In the genomic region with DNA sequence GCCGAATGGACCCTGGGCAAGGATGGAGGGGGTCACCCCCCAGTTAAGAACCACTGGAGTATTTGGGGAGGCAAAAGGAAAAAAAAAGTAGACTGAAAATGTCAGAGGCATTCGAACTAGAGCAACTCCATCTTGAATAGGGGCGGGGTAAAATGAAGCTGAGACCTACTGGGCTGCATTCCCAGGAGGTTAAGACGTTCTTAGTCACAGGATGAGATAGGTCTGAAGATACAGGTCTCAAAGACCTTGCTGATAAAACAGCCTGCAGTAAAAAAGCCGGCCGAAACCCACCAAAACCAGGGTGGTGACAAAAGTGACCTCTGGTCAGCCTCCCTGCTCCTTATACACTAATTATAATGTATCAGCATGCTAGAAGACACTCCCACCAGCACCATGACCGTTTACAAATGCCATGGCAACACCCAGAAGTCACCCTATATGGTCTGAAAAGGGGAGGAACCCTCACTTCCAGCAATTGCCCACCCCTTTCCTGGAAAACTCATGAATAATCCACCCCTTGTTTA, we compare ENCODE assay signal across 1 cellular context.
TF ChIP-seq lines count a peak whose summit lies in the region.

No MANE protein-coding gene starts in this region.

TF ChIP-seq in K562, 482 proteins besides CTCF, POLR2A, EP300 and RAD21 (continued from another document and continues in another):
- TF ChIP-seq, protein P1, sequence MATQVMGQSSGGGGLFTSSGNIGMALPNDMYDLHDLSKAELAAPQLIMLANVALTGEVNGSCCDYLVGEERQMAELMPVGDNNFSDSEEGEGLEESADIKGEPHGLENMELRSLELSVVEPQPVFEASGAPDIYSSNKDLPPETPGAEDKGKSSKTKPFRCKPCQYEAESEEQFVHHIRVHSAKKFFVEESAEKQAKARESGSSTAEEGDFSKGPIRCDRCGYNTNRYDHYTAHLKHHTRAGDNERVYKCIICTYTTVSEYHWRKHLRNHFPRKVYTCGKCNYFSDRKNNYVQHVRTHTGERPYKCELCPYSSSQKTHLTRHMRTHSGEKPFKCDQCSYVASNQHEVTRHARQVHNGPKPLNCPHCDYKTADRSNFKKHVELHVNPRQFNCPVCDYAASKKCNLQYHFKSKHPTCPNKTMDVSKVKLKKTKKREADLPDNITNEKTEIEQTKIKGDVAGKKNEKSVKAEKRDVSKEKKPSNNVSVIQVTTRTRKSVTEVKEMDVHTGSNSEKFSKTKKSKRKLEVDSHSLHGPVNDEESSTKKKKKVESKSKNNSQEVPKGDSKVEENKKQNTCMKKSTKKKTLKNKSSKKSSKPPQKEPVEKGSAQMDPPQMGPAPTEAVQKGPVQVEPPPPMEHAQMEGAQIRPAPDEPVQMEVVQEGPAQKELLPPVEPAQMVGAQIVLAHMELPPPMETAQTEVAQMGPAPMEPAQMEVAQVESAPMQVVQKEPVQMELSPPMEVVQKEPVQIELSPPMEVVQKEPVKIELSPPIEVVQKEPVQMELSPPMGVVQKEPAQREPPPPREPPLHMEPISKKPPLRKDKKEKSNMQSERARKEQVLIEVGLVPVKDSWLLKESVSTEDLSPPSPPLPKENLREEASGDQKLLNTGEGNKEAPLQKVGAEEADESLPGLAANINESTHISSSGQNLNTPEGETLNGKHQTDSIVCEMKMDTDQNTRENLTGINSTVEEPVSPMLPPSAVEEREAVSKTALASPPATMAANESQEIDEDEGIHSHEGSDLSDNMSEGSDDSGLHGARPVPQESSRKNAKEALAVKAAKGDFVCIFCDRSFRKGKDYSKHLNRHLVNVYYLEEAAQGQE (CRISPR knock-in tag; IDR thresholded peaks at IDR 0.05; ENCODE audit: low read depth) = no peak
- TF ChIP-seq GABPB2 (CRISPR knock-in tag; conservative IDR thresholded peaks at IDR 0.05) (no peak), PHF21A (IDR thresholded peaks at IDR 0.05; ENCODE audit: borderline replicate concordance, low read depth) (no peak), IRF1 (CRISPR knock-in tag; IDR thresholded peaks at IDR 0.05; ENCODE audit: borderline replicate concordance) (no peak), ZNF77 (CRISPR knock-in tag; IDR thresholded peaks at IDR 0.05) (no peak), PURB (CRISPR knock-in tag; IDR thresholded peaks at IDR 0.05; ENCODE audit: low read depth) (no peak), CTBP1 (IDR thresholded peaks at IDR 0.05; ENCODE audit: borderline replicate concordance) (no peak), MEF2D (tag; conservative IDR thresholded peaks at IDR 0.05; ENCODE audit: low read depth) (peak; percentile 68; the same call in 1 of the 2 replicates), ZNF696 (CRISPR knock-in tag; conservative IDR thresholded peaks at IDR 0.05) (no peak), ZSCAN32 (CRISPR knock-in tag; IDR thresholded peaks at IDR 0.05) (0 out of 2 replicates have a peak, but pooled peaks have one; percentile 35), CBX2 (IDR thresholded peaks at IDR 0.05; ENCODE audit: insufficient read depth, low read length, poor library complexity, severe bottlenecking) (no peak), FOXK2 (conservative IDR thresholded peaks at IDR 0.05 in 1 of 2, IDR thresholded peaks at IDR 0.05 in 1 of 2; ENCODE audit: low read depth in 2 of 2) (no peak), CREB3L1 (IDR thresholded peaks at IDR 0.05; ENCODE audit: borderline replicate concordance, low read depth) (no peak), RBM14 (IDR thresholded peaks at IDR 0.05; ENCODE audit: borderline replicate concordance, insufficient read depth, low read depth, low read length) (no peak), GATA2 (CRISPR knock-in tag; IDR thresholded peaks at IDR 0.05) (no peak), WHSC1 (IDR thresholded peaks at IDR 0.05; ENCODE audit: low read length) (no peak), ZNF280B (CRISPR knock-in tag; IDR thresholded peaks at IDR 0.05) (no peak), PHB2 (IDR thresholded peaks at IDR 0.05; ENCODE audit: low read depth) (no peak), FOSL1 (tag; conservative IDR thresholded peaks at IDR 0.05) (peak; percentile 72), ZNF707 (CRISPR knock-in tag; conservative IDR thresholded peaks at IDR 0.05) (no peak), OTX1 (CRISPR knock-in tag; IDR thresholded peaks at IDR 0.05) (peak; percentile 41; the same call in 1 of the 2 replicates), MYNN (IDR thresholded peaks at IDR 0.05) (no peak), MYNN (CRISPR knock-in tag; IDR thresholded peaks at IDR 0.05) (no peak), FOXP1 (CRISPR knock-in tag; IDR thresholded peaks at IDR 0.05) (no peak)
- TF ChIP-seq, protein P2, sequence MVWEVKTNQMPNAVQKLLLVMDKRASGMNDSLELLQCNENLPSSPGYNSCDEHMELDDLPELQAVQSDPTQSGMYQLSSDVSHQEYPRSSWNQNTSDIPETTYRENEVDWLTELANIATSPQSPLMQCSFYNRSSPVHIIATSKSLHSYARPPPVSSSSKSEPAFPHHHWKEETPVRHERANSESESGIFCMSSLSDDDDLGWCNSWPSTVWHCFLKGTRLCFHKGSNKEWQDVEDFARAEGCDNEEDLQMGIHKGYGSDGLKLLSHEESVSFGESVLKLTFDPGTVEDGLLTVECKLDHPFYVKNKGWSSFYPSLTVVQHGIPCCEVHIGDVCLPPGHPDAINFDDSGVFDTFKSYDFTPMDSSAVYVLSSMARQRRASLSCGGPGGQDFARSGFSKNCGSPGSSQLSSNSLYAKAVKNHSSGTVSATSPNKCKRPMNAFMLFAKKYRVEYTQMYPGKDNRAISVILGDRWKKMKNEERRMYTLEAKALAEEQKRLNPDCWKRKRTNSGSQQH (CRISPR knock-in tag; IDR thresholded peaks at IDR 0.05) = peak; percentile 59; the same call in 1 of the 2 replicates
- TF ChIP-seq, protein P3, sequence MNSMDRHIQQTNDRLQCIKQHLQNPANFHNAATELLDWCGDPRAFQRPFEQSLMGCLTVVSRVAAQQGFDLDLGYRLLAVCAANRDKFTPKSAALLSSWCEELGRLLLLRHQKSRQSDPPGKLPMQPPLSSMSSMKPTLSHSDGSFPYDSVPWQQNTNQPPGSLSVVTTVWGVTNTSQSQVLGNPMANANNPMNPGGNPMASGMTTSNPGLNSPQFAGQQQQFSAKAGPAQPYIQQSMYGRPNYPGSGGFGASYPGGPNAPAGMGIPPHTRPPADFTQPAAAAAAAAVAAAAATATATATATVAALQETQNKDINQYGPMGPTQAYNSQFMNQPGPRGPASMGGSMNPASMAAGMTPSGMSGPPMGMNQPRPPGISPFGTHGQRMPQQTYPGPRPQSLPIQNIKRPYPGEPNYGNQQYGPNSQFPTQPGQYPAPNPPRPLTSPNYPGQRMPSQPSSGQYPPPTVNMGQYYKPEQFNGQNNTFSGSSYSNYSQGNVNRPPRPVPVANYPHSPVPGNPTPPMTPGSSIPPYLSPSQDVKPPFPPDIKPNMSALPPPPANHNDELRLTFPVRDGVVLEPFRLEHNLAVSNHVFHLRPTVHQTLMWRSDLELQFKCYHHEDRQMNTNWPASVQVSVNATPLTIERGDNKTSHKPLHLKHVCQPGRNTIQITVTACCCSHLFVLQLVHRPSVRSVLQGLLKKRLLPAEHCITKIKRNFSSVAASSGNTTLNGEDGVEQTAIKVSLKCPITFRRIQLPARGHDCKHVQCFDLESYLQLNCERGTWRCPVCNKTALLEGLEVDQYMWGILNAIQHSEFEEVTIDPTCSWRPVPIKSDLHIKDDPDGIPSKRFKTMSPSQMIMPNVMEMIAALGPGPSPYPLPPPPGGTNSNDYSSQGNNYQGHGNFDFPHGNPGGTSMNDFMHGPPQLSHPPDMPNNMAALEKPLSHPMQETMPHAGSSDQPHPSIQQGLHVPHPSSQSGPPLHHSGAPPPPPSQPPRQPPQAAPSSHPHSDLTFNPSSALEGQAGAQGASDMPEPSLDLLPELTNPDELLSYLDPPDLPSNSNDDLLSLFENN (IDR thresholded peaks at IDR 0.05; ENCODE audit: low read depth in 2 of 2, low read length in 2 of 2) = no peak
- TF ChIP-seq, protein P4, sequence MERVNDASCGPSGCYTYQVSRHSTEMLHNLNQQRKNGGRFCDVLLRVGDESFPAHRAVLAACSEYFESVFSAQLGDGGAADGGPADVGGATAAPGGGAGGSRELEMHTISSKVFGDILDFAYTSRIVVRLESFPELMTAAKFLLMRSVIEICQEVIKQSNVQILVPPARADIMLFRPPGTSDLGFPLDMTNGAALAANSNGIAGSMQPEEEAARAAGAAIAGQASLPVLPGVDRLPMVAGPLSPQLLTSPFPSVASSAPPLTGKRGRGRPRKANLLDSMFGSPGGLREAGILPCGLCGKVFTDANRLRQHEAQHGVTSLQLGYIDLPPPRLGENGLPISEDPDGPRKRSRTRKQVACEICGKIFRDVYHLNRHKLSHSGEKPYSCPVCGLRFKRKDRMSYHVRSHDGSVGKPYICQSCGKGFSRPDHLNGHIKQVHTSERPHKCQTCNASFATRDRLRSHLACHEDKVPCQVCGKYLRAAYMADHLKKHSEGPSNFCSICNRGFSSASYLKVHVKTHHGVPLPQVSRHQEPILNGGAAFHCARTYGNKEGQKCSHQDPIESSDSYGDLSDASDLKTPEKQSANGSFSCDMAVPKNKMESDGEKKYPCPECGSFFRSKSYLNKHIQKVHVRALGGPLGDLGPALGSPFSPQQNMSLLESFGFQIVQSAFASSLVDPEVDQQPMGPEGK (CRISPR knock-in tag; IDR thresholded peaks at IDR 0.05; ENCODE audit: borderline replicate concordance) = peak; percentile 74; the same call in 1 of the 2 replicates
- TF ChIP-seq, protein P5, sequence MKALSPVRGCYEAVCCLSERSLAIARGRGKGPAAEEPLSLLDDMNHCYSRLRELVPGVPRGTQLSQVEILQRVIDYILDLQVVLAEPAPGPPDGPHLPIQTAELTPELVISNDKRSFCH (CRISPR knock-in tag; IDR thresholded peaks at IDR 0.05) = no peak
- TF ChIP-seq, protein P5 (tag; IDR thresholded peaks at IDR 0.05) = no peak
- TF ChIP-seq, protein P6, sequence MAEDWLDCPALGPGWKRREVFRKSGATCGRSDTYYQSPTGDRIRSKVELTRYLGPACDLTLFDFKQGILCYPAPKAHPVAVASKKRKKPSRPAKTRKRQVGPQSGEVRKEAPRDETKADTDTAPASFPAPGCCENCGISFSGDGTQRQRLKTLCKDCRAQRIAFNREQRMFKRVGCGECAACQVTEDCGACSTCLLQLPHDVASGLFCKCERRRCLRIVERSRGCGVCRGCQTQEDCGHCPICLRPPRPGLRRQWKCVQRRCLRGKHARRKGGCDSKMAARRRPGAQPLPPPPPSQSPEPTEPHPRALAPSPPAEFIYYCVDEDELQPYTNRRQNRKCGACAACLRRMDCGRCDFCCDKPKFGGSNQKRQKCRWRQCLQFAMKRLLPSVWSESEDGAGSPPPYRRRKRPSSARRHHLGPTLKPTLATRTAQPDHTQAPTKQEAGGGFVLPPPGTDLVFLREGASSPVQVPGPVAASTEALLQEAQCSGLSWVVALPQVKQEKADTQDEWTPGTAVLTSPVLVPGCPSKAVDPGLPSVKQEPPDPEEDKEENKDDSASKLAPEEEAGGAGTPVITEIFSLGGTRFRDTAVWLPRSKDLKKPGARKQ (CRISPR knock-in tag; IDR thresholded peaks at IDR 0.05) = no peak
- TF ChIP-seq, protein P7, sequence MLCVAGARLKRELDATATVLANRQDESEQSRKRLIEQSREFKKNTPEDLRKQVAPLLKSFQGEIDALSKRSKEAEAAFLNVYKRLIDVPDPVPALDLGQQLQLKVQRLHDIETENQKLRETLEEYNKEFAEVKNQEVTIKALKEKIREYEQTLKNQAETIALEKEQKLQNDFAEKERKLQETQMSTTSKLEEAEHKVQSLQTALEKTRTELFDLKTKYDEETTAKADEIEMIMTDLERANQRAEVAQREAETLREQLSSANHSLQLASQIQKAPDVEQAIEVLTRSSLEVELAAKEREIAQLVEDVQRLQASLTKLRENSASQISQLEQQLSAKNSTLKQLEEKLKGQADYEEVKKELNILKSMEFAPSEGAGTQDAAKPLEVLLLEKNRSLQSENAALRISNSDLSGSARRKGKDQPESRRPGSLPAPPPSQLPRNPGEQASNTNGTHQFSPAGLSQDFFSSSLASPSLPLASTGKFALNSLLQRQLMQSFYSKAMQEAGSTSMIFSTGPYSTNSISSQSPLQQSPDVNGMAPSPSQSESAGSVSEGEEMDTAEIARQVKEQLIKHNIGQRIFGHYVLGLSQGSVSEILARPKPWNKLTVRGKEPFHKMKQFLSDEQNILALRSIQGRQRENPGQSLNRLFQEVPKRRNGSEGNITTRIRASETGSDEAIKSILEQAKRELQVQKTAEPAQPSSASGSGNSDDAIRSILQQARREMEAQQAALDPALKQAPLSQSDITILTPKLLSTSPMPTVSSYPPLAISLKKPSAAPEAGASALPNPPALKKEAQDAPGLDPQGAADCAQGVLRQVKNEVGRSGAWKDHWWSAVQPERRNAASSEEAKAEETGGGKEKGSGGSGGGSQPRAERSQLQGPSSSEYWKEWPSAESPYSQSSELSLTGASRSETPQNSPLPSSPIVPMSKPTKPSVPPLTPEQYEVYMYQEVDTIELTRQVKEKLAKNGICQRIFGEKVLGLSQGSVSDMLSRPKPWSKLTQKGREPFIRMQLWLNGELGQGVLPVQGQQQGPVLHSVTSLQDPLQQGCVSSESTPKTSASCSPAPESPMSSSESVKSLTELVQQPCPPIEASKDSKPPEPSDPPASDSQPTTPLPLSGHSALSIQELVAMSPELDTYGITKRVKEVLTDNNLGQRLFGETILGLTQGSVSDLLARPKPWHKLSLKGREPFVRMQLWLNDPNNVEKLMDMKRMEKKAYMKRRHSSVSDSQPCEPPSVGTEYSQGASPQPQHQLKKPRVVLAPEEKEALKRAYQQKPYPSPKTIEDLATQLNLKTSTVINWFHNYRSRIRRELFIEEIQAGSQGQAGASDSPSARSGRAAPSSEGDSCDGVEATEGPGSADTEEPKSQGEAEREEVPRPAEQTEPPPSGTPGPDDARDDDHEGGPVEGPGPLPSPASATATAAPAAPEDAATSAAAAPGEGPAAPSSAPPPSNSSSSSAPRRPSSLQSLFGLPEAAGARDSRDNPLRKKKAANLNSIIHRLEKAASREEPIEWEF (CRISPR knock-in tag; IDR thresholded peaks at IDR 0.05) = no peak
